ENCODE assay signal across 8 cellular contexts in the genomic region with DNA sequence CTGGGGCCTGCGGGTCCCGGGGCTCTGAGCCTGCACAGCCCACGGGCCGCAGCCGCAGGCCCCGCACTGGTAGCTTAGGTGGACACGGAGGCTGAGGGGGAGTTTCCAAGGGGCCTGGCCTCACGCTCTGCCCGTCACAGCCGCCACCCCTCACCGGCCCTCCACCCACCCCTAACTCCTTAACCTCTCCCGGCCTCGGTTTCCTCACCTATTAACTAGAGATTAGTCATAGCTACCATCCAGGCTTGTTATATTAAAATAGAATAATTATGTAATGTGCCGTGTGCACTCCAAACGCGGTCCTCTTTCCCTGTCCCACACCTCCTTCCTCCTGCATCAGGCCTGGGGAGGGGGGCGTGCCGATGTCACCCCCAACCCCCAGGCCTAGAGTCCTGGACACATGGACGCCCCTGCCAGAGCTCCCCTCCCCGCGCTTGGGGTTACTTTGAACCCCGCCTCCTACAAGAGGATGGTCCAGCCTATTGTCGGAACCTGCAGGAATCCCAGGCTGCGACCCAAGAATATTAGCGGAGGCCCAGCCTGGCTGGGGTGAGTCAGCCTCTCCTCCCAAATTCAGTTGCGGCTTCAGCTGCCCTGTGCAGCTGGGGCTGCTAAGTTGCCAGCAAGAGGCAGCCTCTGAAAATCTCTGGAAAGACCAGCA. TPM values are rescaled to one million over a fixed set of nuclear protein-coding genes. Genes with fewer than 3 reads are reported as not detected.
DNase-seq lines count a peak whose midpoint lies in the region; ATAC-seq and TF ChIP-seq lines count a peak whose summit lies in the region.

No MANE protein-coding gene starts in this region.

- H2AFZ ChIP-seq in GM23338 = peak overlapping the region; percentile 80

- no peak for TF ChIP-seq CTCF in GM23338 (conservative IDR thresholded peaks at IDR 0.05; ENCODE audit: low read depth in 2 of 2)
- no peak for TF ChIP-seq CTCF in natural killer cell (IDR thresholded peaks at IDR 0.05)
- TF ChIP-seq CTCF in WERI-Rb-1 (IDR thresholded peaks at IDR 0.05; ENCODE audit: low read depth, low read length) = no peak

- no peaks in the 10 kb centered on the region for H3K9me3 ChIP-seq in WERI-Rb-1 (ENCODE audit: severe bottlenecking)

- H3K4me3 Mint-ChIP-seq in GM23338 (peak overlapping the region; percentile 49; the same call in 2 of the 3 replicates), natural killer cell (peak overlapping the region; percentile 75)

- DNase-seq in GM23338 (ENCODE audit: low spot score) (peak; percentile 53), natural killer cell (no peak), mesenteric fat pad (ENCODE audit: low spot score) (no peak), WERI-Rb-1 (no peak), NAMALWA (ENCODE audit: low spot score) (no peak), NK-92 (lab: John Stamatoyannopoulos, UW; ENCODE audit: unreplicated experiment) (no peak)

- H3K36me3 ChIP-seq in GM23338 (ENCODE audit: insufficient read depth) = no peaks in the 10 kb centered on the region
- H3K36me3 ChIP-seq in WERI-Rb-1 = no peaks in the 10 kb centered on the region

- H3K9me3 Mint-ChIP-seq in GM23338 (no peaks in the 10 kb centered on the region), natural killer cell (no peaks in the 10 kb centered on the region)

- H3K27ac Mint-ChIP-seq in GM23338 (no peak overlapping the region), natural killer cell (peak overlapping the region; percentile 82 to 88)

- H3K36me3 Mint-ChIP-seq in GM23338 (ENCODE audit: low read depth) (no peaks in the 10 kb centered on the region), natural killer cell (no peaks in the 10 kb centered on the region)

- peak overlapping the region; percentile 85 for H3K4me2 ChIP-seq in GM23338

- H3K4me1 Mint-ChIP-seq in GM23338 (peaks cover 29% of the 10 kb centered on the region), natural killer cell (peaks cover 23 to 46% of the 10 kb centered on the region in 2 donors)

- intact Hi-C loops in natural killer cell (cut with micrococcal nuclease) = loop anchor here (2.0 kb wide), 1 partner anchor 18 kb away; a partner anchor contains a TSS

- ATAC-seq in GM23338 (peak; percentile 41), SK-N-SH treated with all-trans-retinoic acid at 6 μM for 48 hours (peak; percentile 75), esophagus mucosa (peak; percentile 50), natural killer cell (peak in 2 of 3 donors; percentile 3 to 32)

- no peaks in the 10 kb centered on the region for H3K9me2 ChIP-seq in GM23338 (ENCODE audit: insufficient read depth)

- H3K27ac ChIP-seq in GM23338 (ENCODE audit: low read depth) (no peak overlapping the region), WERI-Rb-1 (no peak overlapping the region)

- H3K4me3 ChIP-seq in GM23338 (peak overlapping the region; percentile 61), WERI-Rb-1 (ENCODE audit: low read depth, low read length) (no peak overlapping the region)

- H3K4me1 ChIP-seq in GM23338 (ENCODE audit: insufficient read depth) = peaks cover 18% of the 10 kb centered on the region

- H3K27me3 ChIP-seq in GM23338 (ENCODE audit: insufficient read depth) (peaks cover 22% of the 10 kb centered on the region), WERI-Rb-1 (ENCODE audit: insufficient read depth, low read depth, severe bottlenecking) (no peaks in the 10 kb centered on the region)

- H3K27me3 Mint-ChIP-seq in GM23338 (ENCODE audit: insufficient read depth, low read depth, poor library complexity) (peaks cover 27% of the 10 kb centered on the region), natural killer cell (ENCODE audit: low read depth in 2 of 2) (peaks cover 0 to 2% of the 10 kb centered on the region in 2 donors)

- H3F3A ChIP-seq in GM23338 (replicated peaks; ENCODE audit: low read depth) = 0 out of 2 replicates have a peak, but pooled peaks cover 13% of the 10 kb centered on the region

- no peaks in the 10 kb centered on the region for H4K20me1 ChIP-seq in GM23338 (replicated peaks; ENCODE audit: insufficient read depth)

- no peaks in the 10 kb centered on the region for H3K79me2 ChIP-seq in GM23338 (replicated peaks; ENCODE audit: insufficient read depth)

TF ChIP-seq in GM23338, 12 proteins besides CTCF, POLR2A, EP300 and RAD21 (continues in another document):
- TF ChIP-seq EZH2 (IDR thresholded peaks at IDR 0.05; ENCODE audit: low read depth, unreplicated experiment) (no peak), NANOG (IDR thresholded peaks at IDR 0.05; ENCODE audit: borderline replicate concordance) (no peak), STAT1 (IDR thresholded peaks at IDR 0.05; ENCODE audit: unreplicated experiment) (no peak)
- TF ChIP-seq, protein P1, sequence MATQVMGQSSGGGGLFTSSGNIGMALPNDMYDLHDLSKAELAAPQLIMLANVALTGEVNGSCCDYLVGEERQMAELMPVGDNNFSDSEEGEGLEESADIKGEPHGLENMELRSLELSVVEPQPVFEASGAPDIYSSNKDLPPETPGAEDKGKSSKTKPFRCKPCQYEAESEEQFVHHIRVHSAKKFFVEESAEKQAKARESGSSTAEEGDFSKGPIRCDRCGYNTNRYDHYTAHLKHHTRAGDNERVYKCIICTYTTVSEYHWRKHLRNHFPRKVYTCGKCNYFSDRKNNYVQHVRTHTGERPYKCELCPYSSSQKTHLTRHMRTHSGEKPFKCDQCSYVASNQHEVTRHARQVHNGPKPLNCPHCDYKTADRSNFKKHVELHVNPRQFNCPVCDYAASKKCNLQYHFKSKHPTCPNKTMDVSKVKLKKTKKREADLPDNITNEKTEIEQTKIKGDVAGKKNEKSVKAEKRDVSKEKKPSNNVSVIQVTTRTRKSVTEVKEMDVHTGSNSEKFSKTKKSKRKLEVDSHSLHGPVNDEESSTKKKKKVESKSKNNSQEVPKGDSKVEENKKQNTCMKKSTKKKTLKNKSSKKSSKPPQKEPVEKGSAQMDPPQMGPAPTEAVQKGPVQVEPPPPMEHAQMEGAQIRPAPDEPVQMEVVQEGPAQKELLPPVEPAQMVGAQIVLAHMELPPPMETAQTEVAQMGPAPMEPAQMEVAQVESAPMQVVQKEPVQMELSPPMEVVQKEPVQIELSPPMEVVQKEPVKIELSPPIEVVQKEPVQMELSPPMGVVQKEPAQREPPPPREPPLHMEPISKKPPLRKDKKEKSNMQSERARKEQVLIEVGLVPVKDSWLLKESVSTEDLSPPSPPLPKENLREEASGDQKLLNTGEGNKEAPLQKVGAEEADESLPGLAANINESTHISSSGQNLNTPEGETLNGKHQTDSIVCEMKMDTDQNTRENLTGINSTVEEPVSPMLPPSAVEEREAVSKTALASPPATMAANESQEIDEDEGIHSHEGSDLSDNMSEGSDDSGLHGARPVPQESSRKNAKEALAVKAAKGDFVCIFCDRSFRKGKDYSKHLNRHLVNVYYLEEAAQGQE (IDR thresholded peaks at IDR 0.05; ENCODE audit: unreplicated experiment) = no peak

TF ChIP-seq in SK-N-SH treated with all-trans-retinoic acid at 6 μM for 48 hours, 23 proteins besides CTCF, POLR2A, EP300 and RAD21:
- TF ChIP-seq ZFP3 (CRISPR knock-in tag; IDR thresholded peaks at IDR 0.05) (peak; percentile 61; the same call in 1 of the 2 replicates), ZNF8 (CRISPR knock-in tag; IDR thresholded peaks at IDR 0.05) (no peak), GLIS3 (CRISPR knock-in tag; IDR thresholded peaks at IDR 0.05) (peak; percentile 23; the same call in 1 of the 2 replicates)

RNA-seq across cellular contexts. Expression of a gene that starts 17.3 kb away (rescaled TPM):
- 25.1 and 32.9 TPM in 2 replicates for total RNA-seq in GM23338 (2014; rRNA removed; shearing (Covaris generic))
- polyA plus RNA-seq in GM23338 (2016; fragmentation: Nextera tagmentation; extraction: Ambion mirVana) = 13.2 TPM in 2 replicates
- total RNA-seq in esophagus mucosa (13.6 TPM), natural killer cell (10 to 100 TPM; 39.0 to 47.9 (median 43.6) TPM), mesenteric fat pad (491 TPM)

RNA-seq across cellular contexts. Expression of a gene that starts 35.9 kb away (rescaled TPM):
- 65.8 and 67.1 TPM in 2 replicates for total RNA-seq in GM23338 (2014; rRNA removed; shearing (Covaris generic))
- polyA plus RNA-seq in GM23338 (2016; fragmentation: Nextera tagmentation; extraction: Ambion mirVana) = 42.5 and 43.9 TPM in 2 replicates
- 15.9 TPM for total RNA-seq in esophagus mucosa
- total RNA-seq in natural killer cell = 10 to 100 TPM; 47.9 to 53.6 (median 48.3) TPM
- total RNA-seq in mesenteric fat pad = 64.0 TPM

Comparison
In these comparisons a context has a peak if more than half of its experiments do, and no peak if none do; other contexts are left out.
1. ATAC-seq: peak in every context shown above with its lines; median percentile 75 in SK-N-SH treated with all-trans-retinoic acid at 6 μM for 48 hours; 50 in esophagus mucosa; 41 in GM23338; 18 in natural killer cell.
2. RNA of a gene that starts 17.3 kb away (total RNA-seq): 491 TPM in mesenteric fat pad (single experiment); 39.0 to 47.9 TPM in natural killer cell, 25.1 to 32.9 TPM in GM23338 and 13.6 TPM in esophagus mucosa (single experiment); every median in the first group is over 10 times any median in the second.